8 cellular contexts compared by ENCODE assay signal in genomic region chr16:79599837-79600635, GRCh38. TPM values are rescaled to one million over a fixed set of nuclear protein-coding genes. Genes with fewer than 3 reads are reported as not detected.
DNase-seq lines count a peak whose midpoint lies in the region; ATAC-seq and TF ChIP-seq lines count a peak whose summit lies in the region.

No MANE protein-coding gene starts in this region.

- under 1% methylated on average over 83 of the region's 84 CpGs for WGBS in thymus

- no peak for TF ChIP-seq CTCF in epithelial cell of proximal tubule (conservative IDR thresholded peaks at IDR 0.05; ENCODE audit: low read depth, low read length)
- no peak for TF ChIP-seq CTCF in mucosa of descending colon (IDR thresholded peaks at IDR 0.05)

- H3K9me3 ChIP-seq in mucosa of descending colon, result no peaks in the 10 kb centered on the region
- no peaks in the 10 kb centered on the region for H3K9me3 ChIP-seq in thymus (ENCODE audit: control insufficient read depth)

- peak overlapping the region; percentile 82 for H3K4me3 ChIP-seq in epithelial cell of proximal tubule (ENCODE audit: low read depth, low read length)
- peak overlapping the region; percentile 47 for H3K4me3 ChIP-seq in mucosa of descending colon
- peak overlapping the region; percentile 58 for H3K4me3 ChIP-seq in thymus (ENCODE audit: low read length)

- peaks cover 8% of the 10 kb centered on the region for H3K4me1 ChIP-seq in mucosa of descending colon (ENCODE audit: low read depth)
- H3K4me1 ChIP-seq in thymus (ENCODE audit: control insufficient read depth, insufficient read depth, low read length), result peaks cover 10% of the 10 kb centered on the region

- H3K36me3 ChIP-seq in mucosa of descending colon (ENCODE audit: low read depth), result no peaks in the 10 kb centered on the region
- H3K36me3 ChIP-seq in thymus (ENCODE audit: control insufficient read depth, insufficient read depth), result no peaks in the 10 kb centered on the region

- H3K27ac ChIP-seq in thymus (ENCODE audit: low read depth), result peak overlapping the region; percentile 80

- DNase-seq in SIG-M5 treated with dmso at 0.1 percent for 504 hours (lab: John Stamatoyannopoulos, UW; ENCODE audit: unreplicated experiment) (peak; percentile 17), SIG-M5 (lab: John Stamatoyannopoulos, UW) (no peak), NCI-H1092 treated with DMSO at 0.1 percent for 48 hours (lab: John Stamatoyannopoulos, UW) (peak; percentile 74), epithelial cell of proximal tubule (ENCODE audit: low read depth) (no peak), mucosa of descending colon (peak; percentile 40 to 74 (median 70)), middle frontal gyrus (ENCODE audit: extremely low spot score, low spot score) (no peak)
- peak; percentile 69 for DNase-seq in activated CD8-positive, alpha-beta memory T cell treated with anti-CD3 and anti-CD28 coated beads, Interleukin-2, amount 50 U/mL, for 48 hours

- peaks cover 18% of the 10 kb centered on the region for H3K27me3 ChIP-seq in thymus (ENCODE audit: control insufficient read depth, insufficient read depth)

- intact Hi-C loops in mucosa of descending colon (cut with DNase I, micrococcal nuclease), result loop anchor here in 1 of 2 donors (5.0 kb wide), 1 partner anchor 1098 kb away; no protein-coding TSS in a partner anchor

- ATAC-seq in mucosa of descending colon, result peak; percentile 59

RNA-seq across cellular contexts. Expression of gene MAF, which starts 0.5 kb away (rescaled TPM):
- total RNA-seq in epithelial cell of proximal tubule (0.58 and 7.3 TPM in 2 replicates), mucosa of descending colon (10 to 100 TPM; 17.7 to 48.1 (median 25.1) TPM)
- 42.2 TPM for polyA plus RNA-seq in thymus

Comparison
In these comparisons a context has a peak if more than half of its experiments do, and no peak if none do; other contexts are left out.
1. DNase-seq: peak in SIG-M5 treated with dmso at 0.1 percent for 504 hours (single experiment), NCI-H1092 treated with DMSO at 0.1 percent for 48 hours (single experiment), activated CD8-positive, alpha-beta memory T cell treated with anti-CD3 and anti-CD28 coated beads, Interleukin-2, amount 50 U/mL, for 48 hours (single experiment) and mucosa of descending colon (3 of 3); none in SIG-M5 (single experiment), epithelial cell of proximal tubule (single experiment) and middle frontal gyrus (single experiment).
2. Peak in every context shown above with its lines, with median percentiles within 50 percentile points of each other: H3K4me3 ChIP-seq.